ENCODE assay signal across 7 cellular contexts in the genomic region with DNA sequence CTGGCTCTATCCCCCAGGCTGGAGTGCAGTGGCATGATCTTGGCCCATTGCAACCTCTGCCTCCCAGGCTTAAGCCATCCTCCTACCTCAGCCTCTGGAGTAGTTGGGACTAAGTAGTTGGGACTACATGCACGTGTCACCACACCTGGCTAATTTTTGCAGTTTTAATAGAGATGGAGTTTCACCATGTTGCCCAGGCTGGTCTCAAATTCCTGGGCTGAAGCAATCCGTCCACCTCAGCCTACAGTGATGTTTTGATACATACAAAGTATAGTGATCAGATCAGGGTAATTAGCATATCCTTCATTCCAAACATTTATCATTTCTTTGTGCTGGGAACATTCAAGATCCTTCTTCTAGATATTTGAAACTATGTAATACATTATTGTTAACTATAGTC.
"Had no signal": no experiment of that assay in that cellular context is flagged by ENCODE, and none has a peak within 500 bp of the region (broad histone marks: within the 10 kb centered on the region; RNA-seq: fewer than 3 reads in every experiment).

No MANE protein-coding gene starts in this region.

- ATAC-seq: GM12878 had no signal

- H3K4me3 ChIP-seq: GM12878 had no signal

- FAIRE-seq: GM12878, GM12891, GM12892, GM18507, GM19239 had no signal

- DNase-seq: GDM1, GF-D8 had no signal
